In the genomic region with DNA sequence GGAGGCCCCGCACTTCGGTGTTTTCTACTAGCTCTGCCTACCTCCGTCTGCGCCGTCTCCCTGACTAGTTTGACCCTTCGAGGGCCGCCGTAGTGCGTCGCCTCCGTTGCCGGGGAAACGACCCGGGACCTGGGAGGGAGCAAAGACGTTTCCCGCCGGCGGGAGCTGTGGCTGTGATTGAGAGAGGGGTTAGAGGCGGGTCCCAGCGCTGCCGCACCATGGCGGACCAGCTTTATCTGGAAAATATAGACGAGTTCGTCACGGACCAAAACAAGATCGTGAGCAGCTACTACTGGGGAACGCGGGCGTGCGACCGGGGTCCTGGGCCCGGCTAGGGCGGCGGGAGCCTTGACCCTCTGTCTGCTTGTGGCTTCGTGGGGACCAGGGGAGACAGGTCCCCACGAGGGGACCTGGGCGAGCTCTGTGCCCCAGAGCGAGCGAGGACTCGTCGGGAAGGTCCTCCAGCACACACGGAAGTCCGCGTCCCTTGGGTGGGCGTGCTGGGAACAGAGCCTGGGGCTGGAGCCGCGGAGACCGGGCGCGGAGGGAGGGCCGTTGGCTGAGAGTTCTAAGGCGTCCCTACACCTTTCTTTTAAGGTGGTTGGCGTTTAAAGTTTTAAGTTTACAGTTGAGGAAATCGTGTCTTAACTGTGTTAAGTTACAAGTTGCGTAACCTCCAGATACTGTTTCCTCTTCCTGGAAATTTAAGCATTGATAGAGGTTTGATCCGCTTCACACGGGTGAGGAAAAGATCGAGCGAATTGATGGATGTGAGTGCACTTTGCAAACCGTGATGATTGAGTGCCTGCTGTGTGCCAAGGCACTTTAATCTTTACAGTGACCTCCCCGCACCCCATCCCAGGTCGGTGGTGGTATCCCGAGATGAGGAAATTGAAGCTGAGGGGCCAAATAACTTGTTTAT, we compare ENCODE assay signal across 8 cellular contexts. TPM values are rescaled to one million over a fixed set of nuclear protein-coding genes. Genes with fewer than 3 reads are reported as not detected.
DNase-seq lines count a peak whose midpoint lies in the region; ATAC-seq and TF ChIP-seq lines count a peak whose summit lies in the region.

A gene with protein sequence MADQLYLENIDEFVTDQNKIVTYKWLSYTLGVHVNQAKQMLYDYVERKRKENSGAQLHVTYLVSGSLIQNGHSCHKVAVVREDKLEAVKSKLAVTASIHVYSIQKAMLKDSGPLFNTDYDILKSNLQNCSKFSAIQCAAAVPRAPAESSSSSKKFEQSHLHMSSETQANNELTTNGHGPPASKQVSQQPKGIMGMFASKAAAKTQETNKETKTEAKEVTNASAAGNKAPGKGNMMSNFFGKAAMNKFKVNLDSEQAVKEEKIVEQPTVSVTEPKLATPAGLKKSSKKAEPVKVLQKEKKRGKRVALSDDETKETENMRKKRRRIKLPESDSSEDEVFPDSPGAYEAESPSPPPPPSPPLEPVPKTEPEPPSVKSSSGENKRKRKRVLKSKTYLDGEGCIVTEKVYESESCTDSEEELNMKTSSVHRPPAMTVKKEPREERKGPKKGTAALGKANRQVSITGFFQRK (plus strand): TSS at position 142 of the 922 bp plus-strand sequence. CDS start 77 bp downstream, at position 219.

- no peaks in the 10 kb centered on the region for H3K9me3 ChIP-seq in DOHH2 (ENCODE audit: control insufficient read depth, insufficient read depth, low read length)

- peak within 1 kb of the TSS; percentile 91 for H3K4me3 ChIP-seq in DOHH2 (ENCODE audit: low read length)
- peak within 1 kb of the TSS; percentile 100 for H3K4me3 ChIP-seq in LNCaP clone FGC (ENCODE audit: low read depth, low read length)

- TF ChIP-seq CTCF in DOHH2 (IDR thresholded peaks at IDR 0.05; ENCODE audit: low read depth, low read length, poor library complexity, severe bottlenecking) (no peak), LNCaP clone FGC (IDR thresholded peaks at IDR 0.05; ENCODE audit: control insufficient read depth, extremely low read depth, insufficient read depth) (no peak), RWPE1 (conservative IDR thresholded peaks at IDR 0.05; ENCODE audit: low read depth) (no peak)

- no peaks in the 10 kb centered on the region for H3K27me3 ChIP-seq in DOHH2 (ENCODE audit: control insufficient read depth, low read length)

- H3K4me1 Mint-ChIP-seq in naive B cell = peaks cover 20 to 27% (median 24%) of the 10 kb centered on the region in 3 donors
- peaks cover 25% of the 10 kb centered on the region for H3K4me1 Mint-ChIP-seq in stimulated activated memory B cell treated with anti-CD40 and anti-IgM and Interleukin-4, amounts not matched to agents 10 μg/mL and 1 μg/mL and 100 μg/mL, for 72 hours

- DNase-seq in H4 (ENCODE audit: low spot score) (peak; percentile 84), LNCaP clone FGC (ENCODE audit: low read depth) (peak; percentile 68), RWPE1 (ENCODE audit: low spot score) (peak; percentile 91), fibroblast of gingiva (ENCODE audit: low read depth) (peak; percentile 82), naive B cell (peak; percentile 89)
- DNase-seq in activated T-helper 1 cell treated with anti-CD3 and anti-CD28 coated beads, Interleukin-2, amount 50 U/mL, for 16 hours (ENCODE audit: low read depth in 1 of 2, low spot score in 1 of 2) = peak; percentile 87 to 88

- peaks cover 48% of the 10 kb centered on the region for H3K36me3 ChIP-seq in DOHH2 (ENCODE audit: control insufficient read depth, low read length)

- no peaks in the 10 kb centered on the region for H3K9me3 Mint-ChIP-seq in naive B cell
- H3K9me3 Mint-ChIP-seq in stimulated activated memory B cell treated with anti-CD40 and anti-IgM and Interleukin-4, amounts not matched to agents 10 μg/mL and 1 μg/mL and 100 μg/mL, for 72 hours = no peaks in the 10 kb centered on the region

- peaks cover 0 to 15% (median 0%) of the 10 kb centered on the region in 3 donors for H3K27me3 Mint-ChIP-seq in naive B cell
- H3K27me3 Mint-ChIP-seq in stimulated activated memory B cell treated with anti-CD40 and anti-IgM and Interleukin-4, amounts not matched to agents 10 μg/mL and 1 μg/mL and 100 μg/mL, for 72 hours = no peaks in the 10 kb centered on the region

- H3K4me2 ChIP-seq in DOHH2 (ENCODE audit: low read length) = peak within 1 kb of the TSS; percentile 85

- CTCF ChIA-PET in RWPE1 (lab: Yijun Ruan, JAX) = interaction anchor here (0.6 to 0.7 kb wide), 5 partner anchors 110 to 1648 kb away, joined by 3 to 5 read pairs (median 3); no protein-coding TSS in a partner anchor

- H3K4me3 Mint-ChIP-seq in naive B cell = peak within 1 kb of the TSS; percentile 91 to 99 (median 98)
- peak within 1 kb of the TSS; percentile 88 for H3K4me3 Mint-ChIP-seq in stimulated activated memory B cell treated with anti-CD40 and anti-IgM and Interleukin-4, amounts not matched to agents 10 μg/mL and 1 μg/mL and 100 μg/mL, for 72 hours

- no peaks in the 10 kb centered on the region for H3F3A ChIP-seq in DOHH2 (ENCODE audit: control insufficient read depth, insufficient read depth)

- H3K79me2 ChIP-seq in DOHH2 (ENCODE audit: control insufficient read depth, low read length) = peaks cover 52% of the 10 kb centered on the region

- H3K27ac ChIP-seq in DOHH2 (ENCODE audit: low read depth, low read length) = peak within 1 kb of the TSS; percentile 71
- H3K27ac ChIP-seq in RWPE1 = peak within 1 kb of the TSS; percentile 86

- peak within 1 kb of the TSS; percentile 91 to 98 (median 96) for H3K27ac Mint-ChIP-seq in naive B cell
- H3K27ac Mint-ChIP-seq in stimulated activated memory B cell treated with anti-CD40 and anti-IgM and Interleukin-4, amounts not matched to agents 10 μg/mL and 1 μg/mL and 100 μg/mL, for 72 hours = peak within 1 kb of the TSS; percentile 69

- no peaks in the 10 kb centered on the region for H4K20me1 ChIP-seq in DOHH2 (ENCODE audit: control insufficient read depth, insufficient read depth, low read depth, low read length)

- H3K9me2 ChIP-seq in DOHH2 (replicated peaks; ENCODE audit: control insufficient read depth, low read length) = no peaks in the 10 kb centered on the region

- H3K4me1 ChIP-seq in DOHH2 (ENCODE audit: control insufficient read depth, low read length) = peaks cover 18% of the 10 kb centered on the region

- peaks cover 0 to 13% of the 10 kb centered on the region in 2 donors for H3K36me3 Mint-ChIP-seq in naive B cell
- peaks cover 15% of the 10 kb centered on the region for H3K36me3 Mint-ChIP-seq in stimulated activated memory B cell treated with anti-CD40 and anti-IgM and Interleukin-4, amounts not matched to agents 10 μg/mL and 1 μg/mL and 100 μg/mL, for 72 hours

- peak; percentile 94 to 95 for ATAC-seq in naive B cell (ENCODE audit: low read depth in 2 of 2)
- ATAC-seq in stimulated activated memory B cell treated with anti-CD40 and anti-IgM and Interleukin-4, amounts not matched to agents 10 μg/mL and 1 μg/mL and 100 μg/mL, for 72 hours = peak; percentile 98

- POLR2A ChIA-PET in RWPE1 (lab: Yijun Ruan, JAX; ENCODE audit: low non-redundant PET) = interaction anchor here (1.1 kb wide), 1 partner anchor 10 kb away, joined by 3 read pairs; no protein-coding TSS in a partner anchor

RNA-seq across cellular contexts. Expression of the gene that starts here (rescaled TPM):
- 18.7 and 20.3 TPM in 2 replicates for total RNA-seq in H4 (2014; rRNA removed; shearing (Covaris generic))
- polyA plus RNA-seq in naive B cell (ENCODE audit: low read depth in 6 of 6) = 10 to 100 TPM in 5 of 6 donors, 1 to 10 TPM in 1; 9.4 to 16.7 (median 14.5) TPM

Comparison
In these comparisons a context has a peak if more than half of its experiments do, and no peak if none do; other contexts are left out.
1. Peak in every context shown above with its lines: DNase-seq, ATAC-seq, H3K4me3 ChIP-seq and H3K27ac ChIP-seq.